ENCODE assay signal across 24 cellular contexts in genomic region chr13:27595055-27595811, GRCh38. TPM values are rescaled to one million over a fixed set of nuclear protein-coding genes. Genes with fewer than 3 reads are reported as not detected.
DNase-seq lines count a peak whose midpoint lies in the region; FAIRE-seq and TF ChIP-seq lines count a peak whose summit lies in the region.
"Had no signal": no experiment of that assay in that cellular context is flagged by ENCODE, and none has a peak within 500 bp of the region (broad histone marks: within the 10 kb centered on the region; RNA-seq: fewer than 3 reads in every experiment).

No MANE protein-coding gene starts in this region.

- H3K4me3 ChIP-seq in AG10803 (ENCODE audit: low read length) = no peak overlapping the region
- H3K4me3 ChIP-seq: neural progenitor cell, PC-9, upper lobe of left lung had no signal

- no peak overlapping the region for H3K4me3 Mint-ChIP-seq in nephron progenitor cell
- H3K4me3 Mint-ChIP-seq: activated CD4-positive, alpha-beta T cell treated with anti-CD3 and anti-CD28 coated beads, Interleukin-2, amount 10 ng/mL, durations not matched to agents 7 days and 5 days; activated naive CD8-positive, alpha-beta T cell; activated T-helper 17 cell treated with anti-CD3 and anti-CD28 coated beads, Interleukin-2, amount 50 U/mL, for 72 hours; central memory CD8-positive, alpha-beta T cell; neural progenitor cell; T-cell had no signal

- no peak overlapping the region for H3K27ac Mint-ChIP-seq in nephron progenitor cell
- H3K27ac Mint-ChIP-seq: activated CD4-positive, alpha-beta T cell treated with anti-CD3 and anti-CD28 coated beads, Interleukin-2, amount 10 ng/mL, durations not matched to agents 7 days and 5 days; activated naive CD8-positive, alpha-beta T cell; activated T-helper 17 cell treated with anti-CD3 and anti-CD28 coated beads, Interleukin-2, amount 50 U/mL, for 72 hours; neural progenitor cell; T-cell had no signal

- H3K36me3 Mint-ChIP-seq in nephron progenitor cell (ENCODE audit: low read depth) = no peaks in the 10 kb centered on the region
- H3K36me3 Mint-ChIP-seq: activated naive CD8-positive, alpha-beta T cell; neural progenitor cell; T-cell had no signal

- no peaks in the 10 kb centered on the region for H3K9me3 Mint-ChIP-seq in nephron progenitor cell
- H3K9me3 Mint-ChIP-seq: activated CD4-positive, alpha-beta T cell treated with anti-CD3 and anti-CD28 coated beads, Interleukin-2, amount 10 ng/mL, durations not matched to agents 7 days and 5 days; activated T-helper 17 cell treated with anti-CD3 and anti-CD28 coated beads, Interleukin-2, amount 50 U/mL, for 72 hours; central memory CD8-positive, alpha-beta T cell; neural progenitor cell; T-cell had no signal

- H3K4me1 Mint-ChIP-seq in nephron progenitor cell = no peaks in the 10 kb centered on the region
- H3K4me1 Mint-ChIP-seq: activated CD4-positive, alpha-beta T cell treated with anti-CD3 and anti-CD28 coated beads, Interleukin-2, amount 10 ng/mL, durations not matched to agents 7 days and 5 days; central memory CD8-positive, alpha-beta T cell had no signal

- TF ChIP-seq CTCF in AG10803 (conservative IDR thresholded peaks at IDR 0.05; ENCODE audit: low read length) (no peak), nephron progenitor cell (IDR thresholded peaks at IDR 0.05) (no peak)

- peak; percentile 56 for FAIRE-seq in GM18507 (lab: Jason Lieb, UNC)
- FAIRE-seq: astrocyte had no signal

- H3K27me3 Mint-ChIP-seq in nephron progenitor cell (ENCODE audit: low read depth, poor library complexity) = no peaks in the 10 kb centered on the region
- H3K27me3 Mint-ChIP-seq: activated CD4-positive, alpha-beta T cell treated with anti-CD3 and anti-CD28 coated beads, Interleukin-2, amount 10 ng/mL, durations not matched to agents 7 days and 5 days; activated naive CD8-positive, alpha-beta T cell; activated T-helper 17 cell treated with anti-CD3 and anti-CD28 coated beads, Interleukin-2, amount 50 U/mL, for 72 hours; central memory CD8-positive, alpha-beta T cell; T-cell had no signal

- DNase-seq in AG10803 (ENCODE audit: low read depth) = peak; percentile 3
- no peak for DNase-seq in GM18507 (ENCODE audit: extremely low spot score, insufficient read length, low read depth)
- DNase-seq in M059J (ENCODE audit: low read depth) = peak; percentile 52
- DNase-seq in kidney tubule cell (ENCODE audit: low spot score) = peak; percentile 44
- DNase-seq in ureter (ENCODE audit: low spot score) = no peak
- no peak for DNase-seq in hypothalamus (lab: John Stamatoyannopoulos, UW)
- no peak for DNase-seq in activated T-cell treated with anti-CD3 and anti-CD28 coated beads, Interleukin-2, amount 50 U/mL, for 48 hours
- no peak for DNase-seq in nephron progenitor cell
- DNase-seq: ACHN; activated CD4-positive, alpha-beta T cell treated with anti-CD3 and anti-CD28 coated beads, Interleukin-2, amount 10 ng/mL, durations not matched to agents 7 days and 5 days; head of caudate nucleus; IMR-90; left cardiac atrium; MV-4-11; NCI-H187; NCI-H748 treated with DMSO at 0.1 percent for 48 hours; PC-9; T-cell; upper lobe of left lung had no signal

RNA-seq across cellular contexts. Expression of gene LNX2, which starts 25.1 kb away (rescaled TPM):
- 6.0 and 9.3 TPM in 2 replicates for total RNA-seq in M059J (2014; rRNA removed; shearing (Covaris generic))
- 15.0 TPM for total RNA-seq in ureter

RNA-seq across cellular contexts. Expression of gene POLR1D, which starts 26.5 kb away (rescaled TPM):
- 71.0 and 78.4 TPM in 2 replicates for total RNA-seq in M059J (2014; rRNA removed; shearing (Covaris generic))
- total RNA-seq in ureter = 120 TPM

Comparison
In these comparisons a context has a peak if more than half of its experiments do, and no peak if none do; other contexts are left out.
1. DNase-seq: peak in AG10803 (single experiment), M059J (single experiment) and kidney tubule cell (single experiment); none in GM18507 (single experiment), ureter (single experiment), hypothalamus (0 of 51), activated T-cell treated with anti-CD3 and anti-CD28 coated beads, Interleukin-2, amount 50 U/mL, for 48 hours (0 of 2) and nephron progenitor cell (single experiment).